8 cellular contexts compared by ENCODE assay signal in the genomic region with DNA sequence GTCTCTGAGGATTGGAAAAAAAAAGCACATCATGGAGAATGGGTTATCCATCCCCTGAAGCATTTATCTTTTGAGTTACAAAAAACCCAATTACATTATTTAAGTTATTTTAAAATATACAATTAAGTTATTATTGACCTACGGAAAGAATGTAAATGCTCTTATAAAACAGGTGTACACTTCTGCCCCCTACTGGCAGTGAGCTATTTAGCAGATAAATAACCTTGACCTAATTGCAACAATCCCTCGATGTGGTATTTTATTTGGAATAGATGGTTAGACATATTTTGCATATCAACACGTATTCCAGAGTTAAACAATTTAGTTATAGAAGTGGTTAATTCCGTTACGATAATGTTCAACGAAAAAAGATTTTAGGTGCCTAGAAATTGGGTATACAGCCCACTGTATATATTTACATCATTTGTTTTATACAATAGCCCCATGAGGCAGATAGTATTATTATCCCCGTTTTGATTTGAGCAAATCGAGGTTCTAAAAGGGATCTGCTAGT. TPM values are rescaled to one million over a fixed set of nuclear protein-coding genes. Genes with fewer than 3 reads are reported as not detected.
A peak's percentile ranks its signal among the peaks of the same experiment; 100 is the strongest.
DNase-seq lines count a peak whose midpoint lies in the region; TF ChIP-seq lines count a peak whose summit lies in the region.

No MANE protein-coding gene starts in this region.

- no peak overlapping the region for H3K27ac Mint-ChIP-seq in Caco-2 (ENCODE audit: unreplicated experiment)

- no peaks in the 10 kb centered on the region for H3K27me3 Mint-ChIP-seq in Caco-2 (ENCODE audit: insufficient read depth, unreplicated experiment)

- H3K4me3 ChIP-seq in Caco-2 (ENCODE audit: low read depth, low read length) (no peak overlapping the region), mammary epithelial cell (replicated peaks in 1 of 3; ENCODE audit: insufficient read depth in 1 of 3, low read depth in 2 of 3, low read length in 3 of 3) (no peak overlapping the region), mesendoderm (ENCODE audit: low read length) (no peak overlapping the region)

- H3K4me1 ChIP-seq in Caco-2 (peaks cover 16% of the 10 kb centered on the region), mammary epithelial cell (ENCODE audit: insufficient read depth, low read length) (peaks cover 33% of the 10 kb centered on the region), mesendoderm (ENCODE audit: control insufficient read depth, low read depth, low read length) (peaks cover 2% of the 10 kb centered on the region)

- H3K9me3 ChIP-seq in Caco-2: no peaks in the 10 kb centered on the region
- no peaks in the 10 kb centered on the region for H3K9me3 ChIP-seq in mammary epithelial cell (replicated peaks; ENCODE audit: insufficient read depth, low read length)

- H3K4me3 Mint-ChIP-seq in Caco-2 (ENCODE audit: unreplicated experiment): no peak overlapping the region

- CTCF ChIA-PET in Caco-2 (lab: Charles Lee) (interaction anchor here (0.6 to 2.1 kb wide), 7 partner anchors 9 to 204 kb away, joined by 3 to 8 read pairs (median 4); partner anchors contain the start of gene DAW1), mammary epithelial cell (lab: Charles Lee; ENCODE audit: low non-redundant PET) (interaction anchor here (0.6 to 1.1 kb wide), 4 partner anchors 9 to 204 kb away, joined by 3 to 5 read pairs (median 4); partner anchors contain the start of gene DAW1)

- H3K79me1 ChIP-seq in mesendoderm (ENCODE audit: low read length): no peaks in the 10 kb centered on the region

- no peak overlapping the region for H3K18ac ChIP-seq in mesendoderm (ENCODE audit: low read length)

- H3K9me3 Mint-ChIP-seq in Caco-2 (ENCODE audit: unreplicated experiment): no peaks in the 10 kb centered on the region

- peak overlapping the region; percentile 47 for H3K4me2 ChIP-seq in mammary epithelial cell (ENCODE audit: insufficient read depth, low read depth, low read length)
- H3K4me2 ChIP-seq in mesendoderm (ENCODE audit: low read length): no peak overlapping the region

- POLR2A ChIA-PET in Caco-2 (lab: Charles Lee): interaction anchor here (1.0 kb wide), 1 partner anchor 9 kb away, joined by 3 read pairs; no protein-coding TSS in a partner anchor

- H4K8ac ChIP-seq in mesendoderm (ENCODE audit: low read depth, low read length): no peak overlapping the region

- dilution Hi-C loops in mammary epithelial cell (cut with HindIII; ENCODE audit: low sequenced_read_pairs): no loop called here

- no peak overlapping the region for H2AK5ac ChIP-seq in mesendoderm (ENCODE audit: low read length)

- peaks cover 19% of the 10 kb centered on the region for H3K4me1 Mint-ChIP-seq in Caco-2 (ENCODE audit: low read depth, unreplicated experiment)

- H4K5ac ChIP-seq in mesendoderm (ENCODE audit: low read length): no peak overlapping the region

- BruUV-seq in Caco-2 (replicated peaks; lab: Mats Ljungman, UMichigan): no TSS peak
- no TSS peak for BruUV-seq in mammary epithelial cell (replicated peaks; lab: Mats Ljungman, UMichigan)

- in situ Hi-C loops in mammary epithelial cell (cut with MboI; ENCODE audit: low sequenced_read_pairs in 2 of 2): loop anchor here in 1 of 2 donors (25.0 kb wide), 1 partner anchor 450 kb away; no protein-coding TSS in a partner anchor

- H3K36me3 Mint-ChIP-seq in Caco-2 (ENCODE audit: insufficient read depth, unreplicated experiment): no peaks in the 10 kb centered on the region

- H2BK120ac ChIP-seq in mesendoderm (ENCODE audit: low read depth, low read length): no peak overlapping the region

- H2AFZ ChIP-seq in mammary epithelial cell (ENCODE audit: low read depth, low read length): no peak overlapping the region

- no peaks in the 10 kb centered on the region for H4K20me1 ChIP-seq in mammary epithelial cell (ENCODE audit: insufficient read depth, low read length)

- no peak overlapping the region for H3K4ac ChIP-seq in mesendoderm (ENCODE audit: low read depth, low read length)

- no peak overlapping the region for H3K9ac ChIP-seq in mammary epithelial cell (ENCODE audit: insufficient read depth, low read length)
- no peak overlapping the region for H3K9ac ChIP-seq in mesendoderm (ENCODE audit: low read length)

- H3K27me3 ChIP-seq in Caco-2 (replicated peaks; ENCODE audit: control insufficient read depth, insufficient read depth, low read length): no peaks in the 10 kb centered on the region
- no peaks in the 10 kb centered on the region for H3K27me3 ChIP-seq in mammary epithelial cell (ENCODE audit: insufficient read depth, low read length)
- H3K27me3 ChIP-seq in mesendoderm (ENCODE audit: insufficient read depth, low read length, poor library complexity): no peaks in the 10 kb centered on the region

- H3K56ac ChIP-seq in mesendoderm (ENCODE audit: low read length): no peak overlapping the region

- 78% methylated on average over 8 of the region's 8 CpGs for WGBS in mammary epithelial cell (ENCODE audit: low coverage, missing lambda C conversion rate)
- WGBS in mesendoderm (ENCODE audit: extremely low coverage, insufficient coverage, low lambda C conversion rate): no CpG with 5 or more reads among the region's 8 CpGs

- H3K23ac ChIP-seq in mesendoderm (ENCODE audit: low read length): no peak overlapping the region

- peak overlapping the region; percentile 69 for H3K27ac ChIP-seq in mammary epithelial cell (ENCODE audit: insufficient read depth, low read depth, low read length)
- H3K27ac ChIP-seq in mesendoderm (ENCODE audit: low read depth, low read length): no peak overlapping the region

- H3K36me3 ChIP-seq in Caco-2 (ENCODE audit: control insufficient read depth, insufficient read depth, low read length) (no peaks in the 10 kb centered on the region), mammary epithelial cell (ENCODE audit: insufficient read depth, low read length) (no peaks in the 10 kb centered on the region), mesendoderm (ENCODE audit: control insufficient read depth, insufficient read depth, low read length) (no peaks in the 10 kb centered on the region)

- H3K79me2 ChIP-seq in mammary epithelial cell (ENCODE audit: insufficient read depth, low read length) (no peaks in the 10 kb centered on the region), mesendoderm (ENCODE audit: control insufficient read depth, insufficient read depth, low read length) (no peaks in the 10 kb centered on the region)

- TF ChIP-seq CTCF in Caco-2 (IDR thresholded peaks at IDR 0.05; ENCODE audit: insufficient read depth in 1 of 2, low read depth in 1 of 2, low read length in 1 of 2, severe bottlenecking in 1 of 2, unreplicated experiment in 1 of 2): peak; percentile 30 to 47
- TF ChIP-seq CTCF in GM20000 (IDR thresholded peaks at IDR 0.05; ENCODE audit: extremely low read depth, missing control alignments): peak; percentile 60
- peak; percentile 68 to 71 for TF ChIP-seq CTCF in mammary epithelial cell (conservative IDR thresholded peaks at IDR 0.05 in 1 of 2, IDR thresholded peaks at IDR 0.05 in 1 of 2; ENCODE audit: extremely low read depth in 1 of 2, insufficient read depth in 1 of 2, low read depth in 1 of 2, low read length in 2 of 2)

- peak in 1 of 2 experiments; percentile 23 for DNase-seq in Caco-2
- DNase-seq in GM20000 (ENCODE audit: low spot score): peak; percentile 68
- peak; percentile 20 for DNase-seq in NCI-H69 (lab: John Stamatoyannopoulos, UW)
- peak; percentile 36 for DNase-seq in mammary epithelial cell
- peak; percentile 62 for DNase-seq in mesendoderm
- DNase-seq in effector CD8-positive, alpha-beta T cell (lab: John Stamatoyannopoulos, UW): no peak
- DNase-seq in occipital lobe (lab: John Stamatoyannopoulos, UW): no peak
- DNase-seq in ecto neural progenitor cell (ENCODE audit: low spot score): no peak

- H2BK5ac ChIP-seq in mesendoderm (ENCODE audit: low read length): no peak overlapping the region

- no peak overlapping the region for H2BK15ac ChIP-seq in mesendoderm (replicated peaks; ENCODE audit: low read depth)

- intact Hi-C loops in Caco-2 (cut with micrococcal nuclease; ENCODE audit: unreplicated experiment): loop anchor here (1.0 to 5.0 kb wide), 3 partner anchors 50 to 96 kb away; partner anchors contain the start of gene CCL20
- intact Hi-C loops in mammary epithelial cell (cut with micrococcal nuclease): loop anchor here (1.0 to 2.0 kb wide), 4 partner anchors 44 to 455 kb away; no protein-coding TSS in a partner anchor

RNA-seq across cellular contexts. Expression of gene DAW1, which starts 9.1 kb away (rescaled TPM):
- total RNA-seq in Caco-2 (2022): 5.4 and 6.6 TPM in 2 replicates
- under 1 TPM in 1 of 2 donors, not detected in 1; under 0.01 TPM for total RNA-seq in mammary epithelial cell
- polyA plus RNA-seq in mammary epithelial cell: 0.14 TPM
- not detected for polyA minus RNA-seq in mammary epithelial cell
- 0.49 TPM for polyA plus RNA-seq in mesendoderm (2013, experiment 1 of 2)
- 0.52 TPM for polyA plus RNA-seq in mesendoderm (2013, experiment 2 of 2)
- 1.1 TPM for total RNA-seq in occipital lobe

RNA-seq across cellular contexts. Expression of gene CCL20, which starts 48.6 kb away (rescaled TPM):
- 2.8 and 3.5 TPM in 2 replicates for total RNA-seq in Caco-2 (2022)
- 1 to 10 TPM in 1 of 2 donors, under 1 TPM in 1; 0.33 to 1.2 TPM for total RNA-seq in mammary epithelial cell
- polyA plus RNA-seq in mammary epithelial cell: 0.50 TPM
- not detected for polyA minus RNA-seq in mammary epithelial cell
- polyA plus RNA-seq in mesendoderm (2013, experiment 1 of 2): 0.13 TPM
- polyA plus RNA-seq in mesendoderm (2013, experiment 2 of 2): 0.20 TPM
- total RNA-seq in occipital lobe: not detected

Comparison
In these comparisons a context has a peak if more than half of its experiments do, and no peak if none do; other contexts are left out.
1. DNase-seq: peak in GM20000 (single experiment), NCI-H69 (single experiment), mammary epithelial cell (single experiment) and mesendoderm (single experiment); none in effector CD8-positive, alpha-beta T cell (single experiment), occipital lobe (single experiment) and ecto neural progenitor cell (single experiment).
2. Peak in every context shown above with its lines, with median percentiles within 50 percentile points of each other: CTCF ChIP-seq.